In genomic region chr17:38851434-38851833, GRCh38 we compare ENCODE assay signal across 10 cellular contexts. TPM values are rescaled to one million over a fixed set of nuclear protein-coding genes. Genes with fewer than 3 reads are reported as not detected.
DNase-seq lines count a peak whose midpoint lies in the region; ATAC-seq and TF ChIP-seq lines count a peak whose summit lies in the region.
"Had no signal": no experiment of that assay in that cellular context is flagged by ENCODE, and none has a peak within 500 bp of the region (broad histone marks: within the 10 kb centered on the region; RNA-seq: fewer than 3 reads in every experiment).

No MANE protein-coding gene starts in this region.

- H3K27ac Mint-ChIP-seq in CD8-positive, alpha-beta T cell = peak overlapping the region; percentile 99
- peak overlapping the region; percentile 99 to 100 for H3K27ac Mint-ChIP-seq in effector memory CD8-positive, alpha-beta T cell

- intact Hi-C loops in CD8-positive, alpha-beta T cell (cut with DNase I, micrococcal nuclease) = loop anchor here (5.0 kb wide), 1 partner anchor 301 kb away; the partner anchor contains the start of gene PLXDC1 (in 2 of the 2)

- peaks cover 27% of the 10 kb centered on the region for H3K36me3 ChIP-seq in CD8-positive, alpha-beta T cell (ENCODE audit: insufficient read depth, low read length)
- peaks cover 57% of the 10 kb centered on the region for H3K36me3 ChIP-seq in neuron (ENCODE audit: insufficient read depth, low read length)

- no peak for TF ChIP-seq POLR2A in NB4 (IDR thresholded peaks at IDR 0.05; ENCODE audit: extremely low read depth, insufficient read length)

- POLR2A ChIA-PET in CD8-positive, alpha-beta T cell (lab: Charles Lee) = interaction anchor here (0.6 kb wide), 1 partner anchor 17 kb away, joined by 4 read pairs; no protein-coding TSS in a partner anchor

- no peak overlapping the region for H3K27ac ChIP-seq in CD8-positive, alpha-beta T cell (ENCODE audit: low read depth, low read length)

- TF ChIP-seq CTCF in CD8-positive, alpha-beta T cell (IDR thresholded peaks at IDR 0.05) = no peak
- no peak for TF ChIP-seq CTCF in NB4 (IDR thresholded peaks at IDR 0.05; ENCODE audit: low read depth, low read length)
- no peak for TF ChIP-seq CTCF in GM20000 (IDR thresholded peaks at IDR 0.05; ENCODE audit: extremely low read depth, missing control alignments)

- H3K4me1 Mint-ChIP-seq in CD8-positive, alpha-beta T cell (ENCODE audit: low read depth) = peaks cover 47% of the 10 kb centered on the region
- peaks cover 32 to 35% of the 10 kb centered on the region in 2 donors for H3K4me1 Mint-ChIP-seq in effector memory CD8-positive, alpha-beta T cell (ENCODE audit: low read depth in 2 of 2)

- no peak for DNase-seq in CD8-positive, alpha-beta T cell
- DNase-seq in NB4 (ENCODE audit: low read depth) (no peak), NCI-H2081 (lab: John Stamatoyannopoulos, UW) (no peak), left lobe of liver (ENCODE audit: low spot score) (no peak), GM20000 (ENCODE audit: low spot score) (no peak)
- no peak for DNase-seq in effector memory CD8-positive, alpha-beta T cell
- DNase-seq: effector CD8-positive, alpha-beta T cell; NCI-H524 had no signal

- no peak overlapping the region for H3K4me3 ChIP-seq in CD8-positive, alpha-beta T cell (ENCODE audit: low read depth, low read length)
- H3K4me3 ChIP-seq in NB4 (ENCODE audit: low read depth, low read length) = peak overlapping the region; percentile 100
- H3K4me3 ChIP-seq in neuron (ENCODE audit: low read length) = peak overlapping the region; percentile 89

- peaks cover 22% of the 10 kb centered on the region for H3K4me1 ChIP-seq in CD8-positive, alpha-beta T cell (ENCODE audit: insufficient read depth, low read length)
- peaks cover 22% of the 10 kb centered on the region for H3K4me1 ChIP-seq in neuron (ENCODE audit: insufficient read depth, low read length)

- H3K36me3 Mint-ChIP-seq in CD8-positive, alpha-beta T cell = peaks cover 70% of the 10 kb centered on the region
- H3K36me3 Mint-ChIP-seq in effector memory CD8-positive, alpha-beta T cell (ENCODE audit: insufficient read depth) = peaks cover 76% of the 10 kb centered on the region

- no peak for ATAC-seq in CD8-positive, alpha-beta T cell
- no peak for ATAC-seq in effector memory CD8-positive, alpha-beta T cell (replicated peaks)
- ATAC-seq in left lobe of liver (no peak), HG03571 (IDR thresholded peaks at IDR 0.05; ENCODE audit: unreplicated experiment) (no peak)

- CTCF ChIA-PET in CD8-positive, alpha-beta T cell (lab: Charles Lee) = no interaction called here

- no peaks in the 10 kb centered on the region for H3K27me3 Mint-ChIP-seq in CD8-positive, alpha-beta T cell (ENCODE audit: low read depth)
- no peaks in the 10 kb centered on the region for H3K27me3 Mint-ChIP-seq in effector memory CD8-positive, alpha-beta T cell

- H3K27me3 ChIP-seq in CD8-positive, alpha-beta T cell (ENCODE audit: insufficient read depth, low read length) = no peaks in the 10 kb centered on the region
- H3K27me3 ChIP-seq in neuron (ENCODE audit: insufficient read depth, low read length) = no peaks in the 10 kb centered on the region

- H3K9me3 ChIP-seq in CD8-positive, alpha-beta T cell (ENCODE audit: low read length) = no peaks in the 10 kb centered on the region
- no peaks in the 10 kb centered on the region for H3K9me3 ChIP-seq in neuron (ENCODE audit: low read length)

- no peaks in the 10 kb centered on the region for H3K9me3 Mint-ChIP-seq in CD8-positive, alpha-beta T cell
- no peaks in the 10 kb centered on the region for H3K9me3 Mint-ChIP-seq in effector memory CD8-positive, alpha-beta T cell

- H3K4me3 Mint-ChIP-seq in CD8-positive, alpha-beta T cell = peak overlapping the region; percentile 93
- peak overlapping the region; percentile 95 to 99 for H3K4me3 Mint-ChIP-seq in effector memory CD8-positive, alpha-beta T cell

- no peak overlapping the region for H2AFZ ChIP-seq in neuron (ENCODE audit: low read depth, low read length)

RNA-seq across cellular contexts. Expression of gene RPL23, which starts 2.1 kb away (rescaled TPM):
- 1,000 to 10,000 TPM; 2,036 to 2,052 TPM for total RNA-seq in CD8-positive, alpha-beta T cell
- 371 TPM for total RNA-seq in left lobe of liver

RNA-seq across cellular contexts. Expression of gene LASP1, which starts 18.4 kb away (rescaled TPM):
- 10 to 100 TPM; 51.6 to 57.1 TPM for total RNA-seq in CD8-positive, alpha-beta T cell
- total RNA-seq in left lobe of liver = 58.5 TPM

RNA-seq across cellular contexts. Expression of gene CWC25, which starts 26.3 kb away (rescaled TPM):
- total RNA-seq in CD8-positive, alpha-beta T cell = 10 to 100 TPM; 80.3 to 87.5 TPM
- total RNA-seq in left lobe of liver = 11.2 TPM

RNA-seq across cellular contexts. Expression of gene PIP4K2B, which starts 52.1 kb away (rescaled TPM):
- 10 to 100 TPM in 1 of 2 experiments, 1 to 10 TPM in 1; 9.9 to 13.0 TPM for total RNA-seq in CD8-positive, alpha-beta T cell
- 19.8 TPM for total RNA-seq in left lobe of liver
